Comparison of ENCODE assay signal across 1 cellular context in the genomic region with DNA sequence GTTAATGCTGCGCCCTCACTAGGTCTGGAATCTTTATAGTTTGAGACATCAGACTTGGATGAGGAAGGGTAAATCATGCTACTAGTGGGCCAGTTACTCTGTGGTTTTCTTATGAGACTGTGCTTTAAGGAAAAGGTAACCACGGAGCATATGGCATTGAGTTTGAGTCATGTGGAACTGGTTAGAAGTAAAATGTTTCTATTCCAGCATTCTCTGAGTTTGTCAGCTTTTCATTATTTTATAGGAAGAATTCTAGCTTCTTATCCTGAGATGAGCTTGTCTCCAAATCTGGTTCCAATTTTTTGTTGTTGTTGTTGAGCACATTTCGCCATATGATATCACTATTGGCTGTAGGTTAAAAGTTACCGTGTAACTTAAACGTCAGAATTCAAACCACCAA.
TF ChIP-seq lines count a peak whose summit lies in the region.

No MANE protein-coding gene starts in this region.

TF ChIP-seq in IMR-90, 13 proteins besides CTCF, POLR2A, EP300 and RAD21:
- TF ChIP-seq CHD1 (IDR thresholded peaks at IDR 0.05; ENCODE audit: low read depth, low read length) (no peak), FOS (IDR thresholded peaks at IDR 0.05; ENCODE audit: low read depth, low read length) (no peak), MAZ (IDR thresholded peaks at IDR 0.05; ENCODE audit: borderline replicate concordance, low read depth, low read length) (no peak), NFE2L2 (IDR thresholded peaks at IDR 0.05; ENCODE audit: low read depth, low read length) (no peak)
TF ChIP-seq in IMR-90: peak in this region for 0.
